In genomic region chr17:4073983-4074830, GRCh38 we compare ENCODE assay signal across 9 cellular contexts.
A peak's percentile ranks its signal among the peaks of the same experiment; 100 is the strongest.
DNase-seq lines count a peak whose midpoint lies in the region; ATAC-seq, FAIRE-seq and TF ChIP-seq lines count a peak whose summit lies in the region.
"Had no signal": no experiment of that assay in that cellular context is flagged by ENCODE, and none has a peak within 500 bp of the region (broad histone marks: within the 10 kb centered on the region; RNA-seq: fewer than 3 reads in every experiment).

No MANE protein-coding gene starts in this region.

- H3K9ac ChIP-seq in kidney (ENCODE audit: low read length in 2 of 2), result no peak overlapping the region

- ATAC-seq in Right ventricle myocardium superior (ENCODE audit: poor library complexity) (peak; percentile 81), HG03175 (IDR thresholded peaks at IDR 0.05; ENCODE audit: unreplicated experiment) (peak; percentile 86)

- DNase-seq in Right ventricle myocardium superior (no peak), right atrium auricular region (ENCODE audit: low spot score) (no peak), cerebellar cortex (ENCODE audit: low spot score) (peak; percentile 88), tibial artery (no peak), kidney (no peak), SHP77 (lab: John Stamatoyannopoulos, UW) (no peak)
- DNase-seq in stimulated activated CD4-positive, alpha-beta T cell treated with anti-CD3 and anti-CD28 coated beads, Interleukin-15, amount 100 ng/mL, for 24 hours, result no peak

- H3K4me3 ChIP-seq in right atrium auricular region, result no peak overlapping the region
- H3K4me3 ChIP-seq in tibial artery, result no peak overlapping the region
- no peak overlapping the region for H3K4me3 ChIP-seq in kidney (ENCODE audit: low read length in 2 of 2)

- H3K9me3 ChIP-seq in right atrium auricular region (no peaks in the 10 kb centered on the region), tibial artery (no peaks in the 10 kb centered on the region), kidney (ENCODE audit: control insufficient read depth in 1 of 2, low read length in 2 of 2) (no peaks in the 10 kb centered on the region)

- H3K27ac ChIP-seq in right atrium auricular region (no peak overlapping the region), tibial artery (peak overlapping the region; percentile 45 to 66), kidney (ENCODE audit: low read depth in 2 of 2, low read length in 2 of 2) (no peak overlapping the region)

- no peaks in the 10 kb centered on the region for H3K27me3 ChIP-seq in right atrium auricular region
- no peaks in the 10 kb centered on the region for H3K27me3 ChIP-seq in tibial artery

- H3K36me3 ChIP-seq in right atrium auricular region, result peaks cover 95% of the 10 kb centered on the region
- H3K36me3 ChIP-seq in tibial artery, result peaks cover 76 to 97% (median 78%) of the 10 kb centered on the region in 3 donors
- H3K36me3 ChIP-seq in kidney (ENCODE audit: control insufficient read depth in 1 of 2, insufficient read depth in 2 of 2, low read length in 2 of 2), result peaks cover 57 to 68% of the 10 kb centered on the region in 2 donors

- intact Hi-C loops in Right ventricle myocardium superior (cut with DNase I) (no loop called here), tibial artery (cut with DNase I; ENCODE audit: low total_unique reads) (no loop called here), kidney (cut with DNase I) (no loop called here)

- peaks cover 0 to 10% of the 10 kb centered on the region in 2 donors for H3K4me1 ChIP-seq in right atrium auricular region
- peaks cover 0 to 12% (median 3%) of the 10 kb centered on the region in 4 donors for H3K4me1 ChIP-seq in tibial artery
- H3K4me1 ChIP-seq in kidney (ENCODE audit: control insufficient read depth in 1 of 2, insufficient read depth in 1 of 2, low read depth in 1 of 2, low read length in 2 of 2), result no peaks in the 10 kb centered on the region

- no peak for FAIRE-seq in kidney (lab: Jason Lieb, UNC)
- FAIRE-seq: TTC549 had no signal

- TF ChIP-seq CTCF in right atrium auricular region (IDR thresholded peaks at IDR 0.05), result no peak
- TF ChIP-seq CTCF in tibial artery (IDR thresholded peaks at IDR 0.05), result no peak
- no peak for TF ChIP-seq CTCF in kidney (IDR thresholded peaks at IDR 0.05; ENCODE audit: borderline replicate concordance, extremely low read depth, insufficient read depth)

Comparison
In these comparisons a context has a peak if more than half of its experiments do, and no peak if none do; other contexts are left out.
1. H3K27ac ChIP-seq: peak in tibial artery (2 of 2); none in right atrium auricular region (0 of 2) and kidney (0 of 2).